Comparison of ENCODE assay signal across 8 cellular contexts in the genomic region with DNA sequence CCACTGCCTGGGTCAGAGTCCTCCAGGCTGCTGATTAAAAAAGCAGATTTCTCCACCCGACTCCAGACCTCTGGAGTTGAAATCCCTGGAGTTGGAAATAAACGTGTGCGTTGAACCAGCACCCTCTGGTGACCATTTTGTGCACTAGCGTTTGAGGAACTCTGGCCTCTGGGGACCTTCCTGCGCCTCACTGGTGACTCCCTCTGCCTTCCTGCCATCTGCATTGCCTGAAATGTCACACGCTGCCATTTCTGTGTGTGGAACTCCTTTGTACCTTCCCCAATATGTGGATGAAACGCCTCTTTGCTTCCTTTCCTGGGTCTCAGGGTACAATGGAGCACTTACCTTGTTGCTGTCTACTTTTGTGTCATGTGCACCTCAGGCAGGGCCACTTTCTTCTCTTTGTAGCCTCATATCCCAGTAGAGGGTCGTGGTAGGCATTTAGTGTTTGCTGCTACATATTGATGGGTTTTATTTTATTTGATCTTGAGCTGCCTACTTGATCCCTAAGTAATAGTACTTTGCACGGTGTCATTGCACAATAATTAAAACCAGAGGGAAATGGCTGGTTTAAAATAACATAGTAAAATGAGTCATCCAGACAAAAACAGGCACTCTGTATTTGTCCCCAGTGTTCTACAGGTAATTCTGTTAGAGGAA. TPM values are rescaled to one million over a fixed set of nuclear protein-coding genes. Genes with fewer than 3 reads are reported as not detected.
DNase-seq lines count a peak whose midpoint lies in the region; ATAC-seq and TF ChIP-seq lines count a peak whose summit lies in the region.

No MANE protein-coding gene starts in this region.

- no peaks in the 10 kb centered on the region for H3K4me1 Mint-ChIP-seq in activated T-helper 17 cell treated with anti-CD3 and anti-CD28 coated beads, Interleukin-2, amount 50 U/mL, for 72 hours
- no peaks in the 10 kb centered on the region for H3K4me1 Mint-ChIP-seq in neural crest cell

- ATAC-seq in activated T-helper 17 cell treated with anti-CD3 and anti-CD28 coated beads, Interleukin-2, amount 50 U/mL, for 72 hours (replicated peaks), result peak; percentile 91

- TF ChIP-seq CTCF in fibroblast of villous mesenchyme (IDR thresholded peaks at IDR 0.05; ENCODE audit: insufficient read depth, low read depth, low read length) (peak; percentile 87), neural crest cell (conservative IDR thresholded peaks at IDR 0.05) (peak; percentile 91)

- no peak overlapping the region for H3K4me3 ChIP-seq in fibroblast of villous mesenchyme (ENCODE audit: low read depth, low read length)

- no peaks in the 10 kb centered on the region for H3K9me3 Mint-ChIP-seq in activated T-helper 17 cell treated with anti-CD3 and anti-CD28 coated beads, Interleukin-2, amount 50 U/mL, for 72 hours
- H3K9me3 Mint-ChIP-seq in neural crest cell, result no peaks in the 10 kb centered on the region

- no peak overlapping the region for H3K4me3 Mint-ChIP-seq in activated T-helper 17 cell treated with anti-CD3 and anti-CD28 coated beads, Interleukin-2, amount 50 U/mL, for 72 hours
- no peak overlapping the region for H3K4me3 Mint-ChIP-seq in neural crest cell

- no peaks in the 10 kb centered on the region for H3K36me3 Mint-ChIP-seq in activated T-helper 17 cell treated with anti-CD3 and anti-CD28 coated beads, Interleukin-2, amount 50 U/mL, for 72 hours (ENCODE audit: low read depth)
- H3K36me3 Mint-ChIP-seq in neural crest cell (ENCODE audit: low read depth), result no peaks in the 10 kb centered on the region

- DNase-seq in GM03348 (ENCODE audit: low spot score) (peak; percentile 82), GOT3 (lab: John Stamatoyannopoulos, UW) (peak; percentile 47), LHCN-M2 (ENCODE audit: low read depth) (peak; percentile 70), OCI-M2 (lab: John Stamatoyannopoulos, UW; ENCODE audit: unreplicated experiment) (peak; percentile 56), fibroblast of villous mesenchyme (ENCODE audit: low read depth) (peak; percentile 74), neural crest cell (ENCODE audit: low read depth, low spot score) (peak; percentile 55), ureter (ENCODE audit: low spot score) (peak; percentile 72)

- peaks cover 3% of the 10 kb centered on the region for H3K27me3 Mint-ChIP-seq in activated T-helper 17 cell treated with anti-CD3 and anti-CD28 coated beads, Interleukin-2, amount 50 U/mL, for 72 hours
- H3K27me3 Mint-ChIP-seq in neural crest cell (ENCODE audit: low read depth), result no peaks in the 10 kb centered on the region

- H3K27ac Mint-ChIP-seq in activated T-helper 17 cell treated with anti-CD3 and anti-CD28 coated beads, Interleukin-2, amount 50 U/mL, for 72 hours, result no peak overlapping the region
- H3K27ac Mint-ChIP-seq in neural crest cell (ENCODE audit: unreplicated experiment), result no peak overlapping the region

RNA-seq across cellular contexts. Expression of a gene that starts 56.8 kb away (rescaled TPM):
- not detected in 2 replicates for total RNA-seq in LHCN-M2 (2014; rRNA removed)
- not detected for polyA plus RNA-seq in LHCN-M2 (2012)
- 100 to 1,000 TPM; 108 to 131 TPM for total RNA-seq in activated T-helper 17 cell treated with anti-CD3 and anti-CD28 coated beads, Interleukin-2, amount 50 U/mL, for 72 hours
- total RNA-seq in fibroblast of villous mesenchyme, result not detected in 2 replicates
- total RNA-seq in neural crest cell, result not detected in 2 replicates
- 4.7 TPM for total RNA-seq in ureter

Comparison
In these comparisons a context has a peak if more than half of its experiments do, and no peak if none do; other contexts are left out.
1. RNA of a gene that starts 56.8 kb away (total RNA-seq): 108 to 131 TPM in activated T-helper 17 cell treated with anti-CD3 and anti-CD28 coated beads, Interleukin-2, amount 50 U/mL, for 72 hours; 4.7 TPM in ureter (single experiment), not detected in LHCN-M2, not detected in fibroblast of villous mesenchyme and not detected in neural crest cell; every median in the first group is over 10 times any median in the second.
2. Peak in every context shown above with its lines, with median percentiles within 50 percentile points of each other: DNase-seq.